In the genomic region with DNA sequence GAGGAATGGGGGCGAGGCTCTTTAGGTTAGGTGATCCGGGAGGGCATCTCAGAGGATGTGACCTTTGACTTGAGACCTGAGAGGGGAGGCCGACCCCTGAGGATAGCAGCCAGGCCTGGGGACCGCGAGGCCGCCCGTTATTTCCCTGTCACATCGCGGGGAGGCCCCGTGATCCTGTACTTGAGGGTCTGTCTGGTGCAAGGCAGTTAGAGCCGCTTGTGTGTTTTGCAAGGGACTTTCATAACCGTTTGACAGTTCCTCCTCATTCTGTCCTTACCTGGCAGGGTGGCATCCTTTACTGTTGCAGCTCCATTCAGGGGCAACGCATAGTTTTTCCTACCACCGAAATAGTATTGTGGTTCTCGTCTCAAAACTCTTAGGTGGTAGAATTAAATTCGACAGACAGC, we compare ENCODE assay signal across 8 cellular contexts. TPM values are rescaled to one million over a fixed set of nuclear protein-coding genes. Genes with fewer than 3 reads are reported as not detected.
DNase-seq lines count a peak whose midpoint lies in the region; ATAC-seq and TF ChIP-seq lines count a peak whose summit lies in the region.

No MANE protein-coding gene starts in this region.

- DNase-seq in activated naive CD4-positive, alpha-beta T cell treated with anti-CD3 and anti-CD28 coated beads, Interleukin-2, amount 10 ng/mL, durations not matched to agents 7 days and 5 days = no peak
- no peak for DNase-seq in activated naive CD4-positive, alpha-beta T cell treated with Interleukin-2 at 50 U/mL for 16 hours
- no peak for DNase-seq in HFF-Myc (ENCODE audit: extremely low read depth, low read depth)
- peak; percentile 62 for DNase-seq in NCI-H748 (lab: John Stamatoyannopoulos, UW; ENCODE audit: unreplicated experiment)
- DNase-seq in chondrocyte (ENCODE audit: low spot score) = no peak
- DNase-seq in natural killer cell treated with Interleukin-12 subunit alpha and Interleukin-12 subunit beta and Interleukin-15 and Interleukin-18, amount 100 ng/mL, for 72 hours (ENCODE audit: low spot score) = no peak
- no peak for DNase-seq in hepatic stellate cell (ENCODE audit: low spot score)
- DNase-seq in stimulated activated CD4-positive, alpha-beta T cell treated with anti-CD3 and anti-CD28 coated beads, Interleukin-4, amount 100 ng/mL, for 1 hour = no peak

- peak overlapping the region; percentile 86 for H3K4me3 ChIP-seq in HFF-Myc (replicated peaks; ENCODE audit: low read depth, low read length)

- TF ChIP-seq CTCF in HFF-Myc (IDR thresholded peaks at IDR 0.05; ENCODE audit: low read depth, low read length, missing control alignments) (no peak), chondrocyte (IDR thresholded peaks at IDR 0.05) (no peak)

- ATAC-seq in natural killer cell treated with Interleukin-12 subunit alpha and Interleukin-12 subunit beta and Interleukin-15 and Interleukin-18, amount 100 ng/mL, for 72 hours = peak in 1 of 2 donors; percentile 47

- CTCF ChIA-PET in activated naive CD4-positive, alpha-beta T cell treated with anti-CD3 and anti-CD28 coated beads, Interleukin-2, amount 10 ng/mL, durations not matched to agents 7 days and 5 days (lab: Charles Lee) = no interaction called here

- H3K36me3 Mint-ChIP-seq in activated naive CD4-positive, alpha-beta T cell treated with anti-CD3 and anti-CD28 coated beads, Interleukin-2, amount 10 ng/mL, durations not matched to agents 7 days and 5 days = peaks cover 3% of the 10 kb centered on the region
- H3K36me3 Mint-ChIP-seq in chondrocyte (ENCODE audit: low read depth) = no peaks in the 10 kb centered on the region
- H3K36me3 Mint-ChIP-seq in natural killer cell treated with Interleukin-12 subunit alpha and Interleukin-12 subunit beta and Interleukin-15 and Interleukin-18, amount 100 ng/mL, for 72 hours = no peaks in the 10 kb centered on the region

- H3K27ac Mint-ChIP-seq in activated naive CD4-positive, alpha-beta T cell treated with anti-CD3 and anti-CD28 coated beads, Interleukin-2, amount 10 ng/mL, durations not matched to agents 7 days and 5 days = peak overlapping the region; percentile 94
- peak overlapping the region; percentile 75 for H3K27ac Mint-ChIP-seq in chondrocyte (ENCODE audit: unreplicated experiment)
- H3K27ac Mint-ChIP-seq in natural killer cell treated with Interleukin-12 subunit alpha and Interleukin-12 subunit beta and Interleukin-15 and Interleukin-18, amount 100 ng/mL, for 72 hours = peak overlapping the region; percentile 89 to 91

- no peaks in the 10 kb centered on the region for H3K9me3 Mint-ChIP-seq in activated naive CD4-positive, alpha-beta T cell treated with anti-CD3 and anti-CD28 coated beads, Interleukin-2, amount 10 ng/mL, durations not matched to agents 7 days and 5 days
- no peaks in the 10 kb centered on the region for H3K9me3 Mint-ChIP-seq in chondrocyte (ENCODE audit: low read depth)
- no peaks in the 10 kb centered on the region for H3K9me3 Mint-ChIP-seq in natural killer cell treated with Interleukin-12 subunit alpha and Interleukin-12 subunit beta and Interleukin-15 and Interleukin-18, amount 100 ng/mL, for 72 hours

- H3K4me3 Mint-ChIP-seq in activated naive CD4-positive, alpha-beta T cell treated with anti-CD3 and anti-CD28 coated beads, Interleukin-2, amount 10 ng/mL, durations not matched to agents 7 days and 5 days = peak overlapping the region; percentile 93
- peak overlapping the region; percentile 82 for H3K4me3 Mint-ChIP-seq in chondrocyte (ENCODE audit: unreplicated experiment)
- peak overlapping the region; percentile 90 for H3K4me3 Mint-ChIP-seq in natural killer cell treated with Interleukin-12 subunit alpha and Interleukin-12 subunit beta and Interleukin-15 and Interleukin-18, amount 100 ng/mL, for 72 hours

- H3K4me1 Mint-ChIP-seq in activated naive CD4-positive, alpha-beta T cell treated with anti-CD3 and anti-CD28 coated beads, Interleukin-2, amount 10 ng/mL, durations not matched to agents 7 days and 5 days = peaks cover 40% of the 10 kb centered on the region
- peaks cover 14% of the 10 kb centered on the region for H3K4me1 Mint-ChIP-seq in chondrocyte (ENCODE audit: low read depth)
- H3K4me1 Mint-ChIP-seq in natural killer cell treated with Interleukin-12 subunit alpha and Interleukin-12 subunit beta and Interleukin-15 and Interleukin-18, amount 100 ng/mL, for 72 hours (ENCODE audit: low read depth in 2 of 2) = peaks cover 20 to 24% of the 10 kb centered on the region in 2 donors

- peaks cover 12% of the 10 kb centered on the region for H3K27me3 Mint-ChIP-seq in activated naive CD4-positive, alpha-beta T cell treated with anti-CD3 and anti-CD28 coated beads, Interleukin-2, amount 10 ng/mL, durations not matched to agents 7 days and 5 days
- H3K27me3 Mint-ChIP-seq in chondrocyte (ENCODE audit: low read depth) = no peaks in the 10 kb centered on the region
- no peaks in the 10 kb centered on the region for H3K27me3 Mint-ChIP-seq in natural killer cell treated with Interleukin-12 subunit alpha and Interleukin-12 subunit beta and Interleukin-15 and Interleukin-18, amount 100 ng/mL, for 72 hours

RNA-seq across cellular contexts. Expression of a gene that starts 0.8 kb away (rescaled TPM):
- total RNA-seq in chondrocyte = 6.9 to 10.9 TPM (median 9.3 TPM) in 3 replicates
- total RNA-seq in natural killer cell treated with Interleukin-12 subunit alpha and Interleukin-12 subunit beta and Interleukin-15 and Interleukin-18, amount 100 ng/mL, for 72 hours = 10 to 100 TPM; 39.9 to 79.3 TPM
